1 cellular context compared by ENCODE assay signal in the genomic region with DNA sequence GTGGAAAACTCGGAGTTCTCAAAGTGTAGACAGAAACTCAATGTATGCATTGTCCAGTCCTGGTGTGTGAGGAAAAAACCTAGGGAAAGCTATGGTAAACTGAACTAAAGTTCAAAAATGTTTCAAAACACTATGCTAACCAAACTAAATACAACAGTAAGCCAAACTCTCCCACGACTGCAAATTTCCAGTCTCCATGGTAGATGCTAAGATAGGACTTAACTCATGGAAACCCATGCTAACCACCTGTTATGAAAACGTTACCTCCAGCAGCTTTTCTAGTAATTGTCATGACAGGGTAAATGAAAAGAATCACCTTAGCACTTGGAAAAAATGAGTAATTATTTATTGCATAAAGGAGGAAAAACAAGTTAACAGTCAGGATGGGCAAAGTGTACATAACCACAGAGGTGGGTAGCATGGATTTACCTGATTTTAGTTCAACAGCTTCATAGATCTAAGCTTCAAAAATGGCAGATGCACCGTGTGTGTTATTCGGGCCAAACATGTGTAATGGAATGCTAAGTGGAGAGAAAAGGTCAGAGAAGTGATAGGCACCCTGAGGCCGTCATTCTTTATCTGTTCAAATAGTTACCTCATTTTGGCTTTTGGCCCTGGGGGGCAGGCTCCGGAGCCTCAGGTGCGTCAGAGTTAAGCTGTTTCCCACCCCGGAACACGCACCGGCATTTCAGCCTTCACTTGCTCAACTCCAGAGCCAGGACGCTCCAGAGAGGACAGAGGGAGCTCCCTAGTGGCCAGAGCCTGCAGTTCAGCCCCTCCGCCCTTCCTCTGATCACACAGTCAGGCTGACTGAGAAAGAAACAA.
A peak's percentile ranks its signal among the peaks of the same experiment; 100 is the strongest.
TF ChIP-seq lines count a peak whose summit lies in the region.

No MANE protein-coding gene starts in this region.

TF ChIP-seq in A549, 52 proteins besides CTCF, POLR2A, EP300 and RAD21 (continued from another document):
- TF ChIP-seq, protein P1, sequence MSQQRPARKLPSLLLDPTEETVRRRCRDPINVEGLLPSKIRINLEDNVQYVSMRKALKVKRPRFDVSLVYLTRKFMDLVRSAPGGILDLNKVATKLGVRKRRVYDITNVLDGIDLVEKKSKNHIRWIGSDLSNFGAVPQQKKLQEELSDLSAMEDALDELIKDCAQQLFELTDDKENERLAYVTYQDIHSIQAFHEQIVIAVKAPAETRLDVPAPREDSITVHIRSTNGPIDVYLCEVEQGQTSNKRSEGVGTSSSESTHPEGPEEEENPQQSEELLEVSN (IDR thresholded peaks at IDR 0.05; ENCODE audit: borderline replicate concordance, low read depth), result peak; percentile 74; the same call in 1 of the 2 replicates
- TF ChIP-seq ZC3H11A (IDR thresholded peaks at IDR 0.05), result no peak
- no peak for TF ChIP-seq ZNF302 (CRISPR knock-in tag; IDR thresholded peaks at IDR 0.05)
